In the genomic region with DNA sequence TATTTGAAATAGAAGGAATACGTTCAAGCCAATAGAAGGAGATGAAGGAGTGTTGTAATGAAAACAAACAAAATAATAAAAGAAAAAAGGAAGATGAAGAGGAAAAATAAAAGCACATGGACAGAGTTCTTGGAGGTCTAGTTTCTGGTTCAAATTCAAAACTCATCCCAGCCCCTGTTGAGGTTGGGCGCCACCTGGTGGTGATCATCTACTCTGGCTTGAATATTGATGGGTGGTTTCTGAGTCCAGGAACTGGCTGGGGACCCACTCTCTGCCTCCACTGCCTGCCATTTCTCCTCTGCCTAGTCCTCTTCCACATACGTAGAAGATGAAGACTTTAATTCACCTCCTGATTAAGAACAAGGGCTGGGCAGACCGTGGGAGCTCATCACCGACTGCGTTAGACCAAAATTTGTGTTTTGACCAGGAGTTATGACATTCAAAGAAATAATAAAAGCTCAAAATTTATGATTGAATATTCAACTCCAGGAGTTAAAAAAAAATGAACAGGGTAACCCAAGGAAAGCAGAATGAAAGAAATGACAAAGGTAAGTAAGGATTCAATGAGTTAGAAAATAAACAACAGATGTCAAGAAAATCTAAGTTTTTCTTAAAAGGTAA, we compare ENCODE assay signal across 8 cellular contexts.
DNase-seq lines count a peak whose midpoint lies in the region; ATAC-seq lines count a peak whose summit lies in the region.

No MANE protein-coding gene starts in this region.

- DNase-seq in ELF-1 (ENCODE audit: low read depth, low spot score), result peak; percentile 76
- peak; percentile 68 to 88 for DNase-seq in NCI-H446 (lab: John Stamatoyannopoulos, UW)
- peak; percentile 49 for DNase-seq in activated CD4-positive, alpha-beta T cell treated with anti-CD3 and anti-CD28 coated beads for 1 hour
- DNase-seq in cerebellum (ENCODE audit: low spot score), result peak; percentile 41
- peak; percentile 77 for DNase-seq in left lobe of liver (ENCODE audit: low spot score)
- peak; percentile 39 to 59 (median 52) for DNase-seq in stimulated activated CD4-positive, alpha-beta T cell treated with anti-CD3 and anti-CD28 coated beads, TNF-alpha, amount 100 ng/mL, for 4 hours (ENCODE audit: low read depth in 3 of 3)

- peak; percentile 70 for ATAC-seq in HG02981 (IDR thresholded peaks at IDR 0.05; ENCODE audit: unreplicated experiment)
- ATAC-seq in left lobe of liver, result peak; percentile 98
- ATAC-seq in HG03469 (IDR thresholded peaks at IDR 0.05; ENCODE audit: unreplicated experiment), result no peak
